Comparison of ENCODE assay signal across 8 cellular contexts in the genomic region with DNA sequence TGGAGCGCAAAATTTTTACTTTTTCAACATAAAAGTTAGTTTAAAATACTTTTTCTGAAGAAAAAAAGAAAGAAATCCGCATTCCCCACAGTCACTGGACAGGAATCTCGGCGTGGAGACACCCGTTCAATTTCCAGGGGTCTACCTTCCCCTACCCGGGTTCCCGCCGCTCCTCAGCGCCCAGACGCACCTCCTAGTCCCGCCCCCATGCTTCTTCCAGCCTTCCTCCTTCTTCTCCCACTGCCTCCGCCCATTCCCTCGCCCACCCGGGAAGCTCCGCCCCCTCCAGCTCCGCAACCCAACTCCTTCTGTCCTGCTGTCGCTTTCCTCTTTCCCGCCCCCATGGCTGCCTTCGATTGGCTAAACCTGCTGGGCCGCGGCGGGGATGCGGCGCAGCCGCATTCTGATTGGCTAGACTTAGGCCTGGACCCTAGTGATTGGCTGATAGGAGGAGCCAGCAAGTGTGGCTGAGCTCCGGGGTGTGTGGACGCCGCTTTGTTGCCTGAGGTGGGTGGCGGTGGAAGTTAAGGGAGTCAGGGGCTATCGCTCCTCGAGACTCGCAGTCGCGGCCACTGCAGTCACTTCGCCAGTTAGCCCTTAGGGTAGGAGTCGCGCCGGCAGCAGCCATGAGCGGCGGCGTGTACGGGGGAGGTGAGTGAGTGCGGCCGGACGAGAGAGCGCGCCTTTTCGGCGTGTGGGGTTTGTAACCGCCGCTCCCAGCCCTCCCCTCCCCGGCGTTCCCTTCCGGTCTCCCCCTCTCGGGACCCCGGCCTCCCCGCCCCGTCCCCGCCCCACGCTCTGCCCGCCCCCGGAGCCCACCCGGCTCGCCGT. TPM values are rescaled to one million over a fixed set of nuclear protein-coding genes. Genes with fewer than 3 reads are reported as not detected.
DNase-seq lines count a peak whose midpoint lies in the region; ATAC-seq, FAIRE-seq and TF ChIP-seq lines count a peak whose summit lies in the region.

Gene ACTL6A, plus strand, starts transcription at position 460 of the 831 bp plus-strand sequence. Its CDS starts 167 bp downstream, at position 627.

- peak; percentile 88 for TF ChIP-seq POLR2A in GM19193 (IDR thresholded peaks at IDR 0.05; ENCODE audit: extremely low read depth, insufficient read depth, insufficient read length)

- peaks cover 0 to 4% of the 10 kb centered on the region in 2 donors for H3K4me1 ChIP-seq in kidney (ENCODE audit: control insufficient read depth in 1 of 2, insufficient read depth in 1 of 2, low read depth in 1 of 2, low read length in 2 of 2)

- peaks cover 23% of the 10 kb centered on the region for H3K4me1 Mint-ChIP-seq in chondrocyte (ENCODE audit: low read depth)

- peak within 1 kb of the TSS; percentile 70 for H3K27ac ChIP-seq in kidney (ENCODE audit: low read depth in 2 of 2, low read length in 2 of 2)

- DNase-seq in AML-193 (lab: John Stamatoyannopoulos, UW), result peak; percentile 100
- DNase-seq in NCI-H510A treated with DMSO at 0.1 percent for 48 hours (lab: John Stamatoyannopoulos, UW), result peak; percentile 96
- peak; percentile 99 for DNase-seq in activated CD4-positive, alpha-beta T cell treated with anti-CD3 and anti-CD28 coated beads for 24 hours (ENCODE audit: low read depth in 2 of 2)
- peak; percentile 100 for DNase-seq in chondrocyte (ENCODE audit: low spot score)
- DNase-seq in kidney, result peak; percentile 100
- DNase-seq in stimulated activated CD4-positive, alpha-beta T cell treated with anti-CD3 and anti-CD28 coated beads, Interleukin-15, amount 100 ng/mL, for 24 hours, result peak; percentile 100

- H3K4me3 ChIP-seq in kidney (ENCODE audit: low read length in 2 of 2), result peak within 1 kb of the TSS; percentile 83 to 87

- peak within 1 kb of the TSS; percentile 48 to 72 for H3K9ac ChIP-seq in kidney (ENCODE audit: low read length in 2 of 2)

- intact Hi-C loops in kidney (cut with DNase I), result no loop called here

- peak; percentile 97 for ATAC-seq in HG03439 (IDR thresholded peaks at IDR 0.05; ENCODE audit: unreplicated experiment)

- H3K27ac Mint-ChIP-seq in chondrocyte (ENCODE audit: unreplicated experiment), result peak within 1 kb of the TSS; percentile 97

- FAIRE-seq in kidney (lab: Jason Lieb, UNC), result peak; percentile 98

- TF ChIP-seq CTCF in chondrocyte (IDR thresholded peaks at IDR 0.05) (no peak), kidney (IDR thresholded peaks at IDR 0.05; ENCODE audit: borderline replicate concordance, extremely low read depth, insufficient read depth) (no peak)

- no peaks in the 10 kb centered on the region for H3K36me3 ChIP-seq in kidney (ENCODE audit: control insufficient read depth in 1 of 2, insufficient read depth in 2 of 2, low read length in 2 of 2)

- no peaks in the 10 kb centered on the region for H3K27me3 Mint-ChIP-seq in chondrocyte (ENCODE audit: low read depth)

- H3K9me3 Mint-ChIP-seq in chondrocyte (ENCODE audit: low read depth), result no peaks in the 10 kb centered on the region

- H3K36me3 Mint-ChIP-seq in chondrocyte (ENCODE audit: low read depth), result no peaks in the 10 kb centered on the region

- H3K9me3 ChIP-seq in kidney (ENCODE audit: control insufficient read depth in 1 of 2, low read length in 2 of 2), result no peaks in the 10 kb centered on the region

- peak within 1 kb of the TSS; percentile 99 for H3K4me3 Mint-ChIP-seq in chondrocyte (ENCODE audit: unreplicated experiment)

RNA-seq across cellular contexts. Expression of gene ACTL6A, which starts in this region (rescaled TPM):
- total RNA-seq in chondrocyte (37.4 to 46.3 TPM (median 37.8 TPM) in 3 replicates), kidney (40.7 TPM)
- 23.7 TPM for polyA plus RNA-seq in kidney (ENCODE audit: insufficient read depth, low read depth, low replicate concordance)

Comparison
In these comparisons a context has a peak if more than half of its experiments do, and no peak if none do; other contexts are left out.
1. Peak in every context shown above with its lines: DNase-seq, ATAC-seq, H3K4me3 ChIP-seq and H3K27ac ChIP-seq.